ENCODE assay signal across 7 cellular contexts in genomic region chr17:35587074-35587961, GRCh38. TPM values are rescaled to one million over a fixed set of nuclear protein-coding genes. Genes with fewer than 3 reads are reported as not detected.
A peak's percentile ranks its signal among the peaks of the same experiment; 100 is the strongest.
DNase-seq lines count a peak whose midpoint lies in the region; ATAC-seq, FAIRE-seq and TF ChIP-seq lines count a peak whose summit lies in the region.

Gene AP2B1, plus strand, starts transcription at chr17:35587322. Its CDS starts 6,709 bp downstream, at chr17:35594031.

- ATAC-seq in GM18517 (IDR thresholded peaks at IDR 0.05; ENCODE audit: unreplicated experiment): peak; percentile 83
- peak; percentile 87 for ATAC-seq in HG03060 (IDR thresholded peaks at IDR 0.05; ENCODE audit: low read depth, unreplicated experiment)
- ATAC-seq in body of pancreas: peak; percentile 95

- WGBS in body of pancreas, 2 donors: 0 to 1% methylated on average over 47 to 50 of the region's 50 CpGs
- WGBS in sigmoid colon, 2 donors: 0% methylated on average over 50 of the region's 50 CpGs

- peak in 1 of 4 donors; percentile 56 for TF ChIP-seq EP300 in sigmoid colon (IDR thresholded peaks at IDR 0.05)

- H3K9me3 ChIP-seq in body of pancreas (no peaks in the 10 kb centered on the region), sigmoid colon (no peaks in the 10 kb centered on the region)

- FAIRE-seq in TTC549 (lab: Jason Lieb, UNC): peak; percentile 49

- H3K36me3 ChIP-seq in body of pancreas (replicated peaks in 1 of 2; ENCODE audit: insufficient read depth in 1 of 2, low read depth in 2 of 2) (no peaks in the 10 kb centered on the region), sigmoid colon (no peaks in the 10 kb centered on the region)

- TF ChIP-seq CTCF in body of pancreas (IDR thresholded peaks at IDR 0.05) (peak in 4 of 7 experiments; percentile 27 to 37 (median 35)), sigmoid colon (IDR thresholded peaks at IDR 0.05) (no peak)

- no peaks in the 10 kb centered on the region for H3K27me3 ChIP-seq in body of pancreas
- H3K27me3 ChIP-seq in sigmoid colon: no peaks in the 10 kb centered on the region

- peak within 1 kb of the TSS; percentile 29 to 94 for H3K4me3 ChIP-seq in body of pancreas
- peak within 1 kb of the TSS; percentile 77 to 92 (median 82) for H3K4me3 ChIP-seq in sigmoid colon

- H3K4me1 ChIP-seq in body of pancreas: peaks cover 18% of the 10 kb centered on the region
- peaks cover 3 to 40% (median 29%) of the 10 kb centered on the region in 4 donors for H3K4me1 ChIP-seq in sigmoid colon

- peak within 1 kb of the TSS; percentile 70 to 94 (median 80) for H3K27ac ChIP-seq in body of pancreas
- H3K27ac ChIP-seq in sigmoid colon: peak within 1 kb of the TSS; percentile 88 to 95 (median 90)

- TF ChIP-seq POLR2A in body of pancreas (IDR thresholded peaks at IDR 0.05) (peak; percentile 36 to 83 (median 79)), sigmoid colon (IDR thresholded peaks at IDR 0.05) (peak; percentile 56 to 58)

- intact Hi-C loops in body of pancreas (cut with DNase I): no loop called here
- intact Hi-C loops in sigmoid colon (cut with DNase I): loop anchor here (5.0 kb wide), 1 partner anchor 220 kb away; the partner anchor contains the start of gene TAF15

- peak; percentile 91 for DNase-seq in NCI-H2107 treated with DMSO at 0.1 percent for 48 hours (lab: John Stamatoyannopoulos, UW; ENCODE audit: unreplicated experiment)
- DNase-seq in body of pancreas: peak; percentile 90 to 94 (median 92)
- peak; percentile 90 for DNase-seq in iPS DF 4.7 (ENCODE audit: extremely low read depth, low spot score)
- peak; percentile 97 for DNase-seq in sigmoid colon

RNA-seq across cellular contexts. Expression of gene AP2B1, which starts in this region (rescaled TPM):
- total RNA-seq in body of pancreas: 10 to 100 TPM; 29.3 to 43.6 TPM
- 10 to 100 TPM; 46.7 to 58.7 (median 53.2) TPM for total RNA-seq in sigmoid colon
- polyA plus RNA-seq in sigmoid colon: 10 to 100 TPM; 43.2 to 86.4 (median 46.7) TPM

Comparison
In these comparisons a context has a peak if more than half of its experiments do, and no peak if none do; other contexts are left out.
1. Peak in every context shown above with its lines: DNase-seq, ATAC-seq, H3K4me3 ChIP-seq and H3K27ac ChIP-seq.
2. CTCF ChIP-seq: peak in body of pancreas (4 of 7); none in sigmoid colon (0 of 4).